14 cellular contexts compared by ENCODE assay signal in the genomic region with DNA sequence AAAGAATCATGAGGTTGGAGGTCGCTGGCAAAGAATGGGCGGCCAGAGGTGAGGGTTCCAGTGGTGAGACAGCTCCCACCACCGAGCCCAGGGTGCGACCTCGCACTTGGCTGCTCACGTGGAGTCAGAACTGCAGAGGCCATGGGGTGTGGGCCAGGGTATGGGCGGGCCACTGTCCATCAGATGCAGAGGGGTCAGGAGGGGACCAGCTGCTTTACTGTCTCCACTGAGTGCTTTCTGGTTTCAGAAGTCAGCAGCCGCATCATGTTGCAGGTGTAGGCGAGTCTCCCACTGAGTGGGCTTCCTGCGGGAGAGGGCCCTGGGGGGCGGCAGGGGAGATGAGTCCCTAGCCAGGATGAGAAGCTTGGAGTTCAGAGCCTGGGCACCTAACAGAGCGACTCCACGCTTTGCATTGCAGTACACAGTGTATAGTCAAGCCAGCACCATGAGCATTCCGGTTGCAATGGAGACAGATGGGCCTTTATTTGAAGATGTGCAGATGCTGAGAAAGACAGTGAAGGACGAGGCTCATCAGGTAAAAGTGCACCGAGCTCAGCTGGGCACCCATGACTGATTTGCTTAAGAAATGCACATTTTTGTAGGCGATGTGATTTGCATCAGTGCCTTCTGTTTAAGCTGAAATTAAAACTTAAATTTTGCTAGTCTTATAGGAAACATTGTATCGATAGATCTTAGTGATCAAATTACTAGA. TPM values are rescaled to one million over a fixed set of nuclear protein-coding genes. Genes with fewer than 3 reads are reported as not detected.
DNase-seq lines count a peak whose midpoint lies in the region; ATAC-seq and TF ChIP-seq lines count a peak whose summit lies in the region.
"Had no signal": no experiment of that assay in that cellular context is flagged by ENCODE, and none has a peak within 500 bp of the region (broad histone marks: within the 10 kb centered on the region; RNA-seq: fewer than 3 reads in every experiment).

No MANE protein-coding gene starts in this region.

- TF ChIP-seq POLR2A in spleen (IDR thresholded peaks at IDR 0.05): no peak

- peak overlapping the region; percentile 54 for H3K9ac ChIP-seq in adipocyte (ENCODE audit: low read length)

- H3K36me3 Mint-ChIP-seq in activated CD4-positive, alpha-beta memory T cell treated with anti-CD3 and anti-CD28 coated beads, Interleukin-2, amount 10 ng/mL, durations not matched to agents 7 days and 5 days (ENCODE audit: low read depth): peaks cover 56% of the 10 kb centered on the region
- peaks cover 21% of the 10 kb centered on the region for H3K36me3 Mint-ChIP-seq in activated CD4-positive, alpha-beta memory T cell treated with anti-CD3 and anti-CD28 coated beads for 36 hours
- peaks cover 16 to 31% (median 20%) of the 10 kb centered on the region in 3 donors for H3K36me3 Mint-ChIP-seq in immature natural killer cell

- H3K4me3 ChIP-seq in adipocyte (ENCODE audit: low read length) (no peak overlapping the region), spleen (no peak overlapping the region)
- H3K4me3 ChIP-seq: lung, SK-N-MC, thoracic aorta had no signal

- intact Hi-C loops in activated CD4-positive, alpha-beta memory T cell treated with anti-CD3 and anti-CD28 coated beads for 36 hours (cut with micrococcal nuclease): no loop called here
- intact Hi-C loops in spleen (cut with DNase I; ENCODE audit: low total_unique reads): no loop called here

- WGBS in spleen, 5 donors: 74 to 89% (median 84%) methylated on average over 15 to 18 of the region's 18 CpGs

- H3K27me3 Mint-ChIP-seq in activated CD4-positive, alpha-beta memory T cell treated with anti-CD3 and anti-CD28 coated beads, Interleukin-2, amount 10 ng/mL, durations not matched to agents 7 days and 5 days: no peaks in the 10 kb centered on the region
- no peaks in the 10 kb centered on the region for H3K27me3 Mint-ChIP-seq in activated CD4-positive, alpha-beta memory T cell treated with anti-CD3 and anti-CD28 coated beads for 36 hours
- H3K27me3 Mint-ChIP-seq in immature natural killer cell (ENCODE audit: low read depth in 3 of 3): peaks cover 4 to 31% (median 7%) of the 10 kb centered on the region in 3 donors
- H3K27me3 Mint-ChIP-seq: activated naive CD4-positive, alpha-beta T cell treated with anti-CD3 and anti-CD28 coated beads, Interleukin-2, amount 10 ng/mL, durations not matched to agents 7 days and 5 days had no signal

- CTCF ChIA-PET in activated CD4-positive, alpha-beta memory T cell treated with anti-CD3 and anti-CD28 coated beads, Interleukin-2, amount 10 ng/mL, durations not matched to agents 7 days and 5 days (lab: Charles Lee): interaction anchor here (0.9 kb wide), 1 partner anchor 210 kb away, joined by 3 read pairs; no protein-coding TSS in a partner anchor
- CTCF ChIA-PET in activated CD4-positive, alpha-beta memory T cell treated with anti-CD3 and anti-CD28 coated beads for 36 hours (lab: Charles Lee): no interaction called here

- H3K9me3 ChIP-seq in adipocyte (ENCODE audit: control insufficient read depth, low read length) (no peaks in the 10 kb centered on the region), spleen (no peaks in the 10 kb centered on the region)
- H3K9me3 ChIP-seq: thoracic aorta had no signal

- H3K4me3 Mint-ChIP-seq in activated CD4-positive, alpha-beta memory T cell treated with anti-CD3 and anti-CD28 coated beads, Interleukin-2, amount 10 ng/mL, durations not matched to agents 7 days and 5 days: no peak overlapping the region
- H3K4me3 Mint-ChIP-seq in activated CD4-positive, alpha-beta memory T cell treated with anti-CD3 and anti-CD28 coated beads for 36 hours: no peak overlapping the region
- H3K4me3 Mint-ChIP-seq in immature natural killer cell: no peak overlapping the region
- H3K4me3 Mint-ChIP-seq: activated naive CD4-positive, alpha-beta T cell treated with anti-CD3 and anti-CD28 coated beads, Interleukin-2, amount 10 ng/mL, durations not matched to agents 7 days and 5 days had no signal

- no peak for TF ChIP-seq CTCF in spleen (IDR thresholded peaks at IDR 0.05 in 8 of 11, conservative IDR thresholded peaks at IDR 0.05 in 3 of 11)
- TF ChIP-seq CTCF in GM20000 (IDR thresholded peaks at IDR 0.05; ENCODE audit: extremely low read depth, missing control alignments): no peak

- POLR2A ChIA-PET in activated CD4-positive, alpha-beta memory T cell treated with anti-CD3 and anti-CD28 coated beads, Interleukin-2, amount 10 ng/mL, durations not matched to agents 7 days and 5 days (lab: Charles Lee): no interaction called here
- POLR2A ChIA-PET in activated CD4-positive, alpha-beta memory T cell treated with anti-CD3 and anti-CD28 coated beads for 36 hours (lab: Charles Lee): no interaction called here

- peaks cover 34% of the 10 kb centered on the region for H3K36me3 ChIP-seq in adipocyte (ENCODE audit: control insufficient read depth, insufficient read depth, low read length, severe bottlenecking)
- H3K36me3 ChIP-seq in spleen: peaks cover 0 to 97% (median 58%) of the 10 kb centered on the region in 6 donors

- no peaks in the 10 kb centered on the region for H3K9me3 Mint-ChIP-seq in activated CD4-positive, alpha-beta memory T cell treated with anti-CD3 and anti-CD28 coated beads, Interleukin-2, amount 10 ng/mL, durations not matched to agents 7 days and 5 days
- H3K9me3 Mint-ChIP-seq in activated CD4-positive, alpha-beta memory T cell treated with anti-CD3 and anti-CD28 coated beads for 36 hours: no peaks in the 10 kb centered on the region
- H3K9me3 Mint-ChIP-seq in immature natural killer cell: no peaks in the 10 kb centered on the region
- H3K9me3 Mint-ChIP-seq: activated naive CD4-positive, alpha-beta T cell treated with anti-CD3 and anti-CD28 coated beads, Interleukin-2, amount 10 ng/mL, durations not matched to agents 7 days and 5 days had no signal

- H3K4me1 ChIP-seq in adipocyte (ENCODE audit: control insufficient read depth, insufficient read depth, low read length) (peaks cover 17% of the 10 kb centered on the region), spleen (no peaks in the 10 kb centered on the region)

- no peaks in the 10 kb centered on the region for H3K4me1 Mint-ChIP-seq in activated CD4-positive, alpha-beta memory T cell treated with anti-CD3 and anti-CD28 coated beads, Interleukin-2, amount 10 ng/mL, durations not matched to agents 7 days and 5 days
- H3K4me1 Mint-ChIP-seq in activated CD4-positive, alpha-beta memory T cell treated with anti-CD3 and anti-CD28 coated beads for 36 hours (ENCODE audit: low read depth): no peaks in the 10 kb centered on the region
- peaks cover 7 to 13% of the 10 kb centered on the region in 2 donors for H3K4me1 Mint-ChIP-seq in immature natural killer cell
- H3K4me1 Mint-ChIP-seq: activated naive CD4-positive, alpha-beta T cell treated with anti-CD3 and anti-CD28 coated beads, Interleukin-2, amount 10 ng/mL, durations not matched to agents 7 days and 5 days had no signal

- H3K27me3 ChIP-seq in adipocyte (replicated peaks; ENCODE audit: control insufficient read depth, insufficient read depth, low read length): no peaks in the 10 kb centered on the region
- no peaks in the 10 kb centered on the region for H3K27me3 ChIP-seq in spleen (replicated peaks in 1 of 7)

- H3K27ac Mint-ChIP-seq in activated CD4-positive, alpha-beta memory T cell treated with anti-CD3 and anti-CD28 coated beads, Interleukin-2, amount 10 ng/mL, durations not matched to agents 7 days and 5 days: peak overlapping the region; percentile 31
- H3K27ac Mint-ChIP-seq in activated CD4-positive, alpha-beta memory T cell treated with anti-CD3 and anti-CD28 coated beads for 36 hours: no peak overlapping the region
- H3K27ac Mint-ChIP-seq in immature natural killer cell: peak overlapping the region; percentile 71 to 81 (median 78)
- H3K27ac Mint-ChIP-seq: activated naive CD4-positive, alpha-beta T cell treated with anti-CD3 and anti-CD28 coated beads, Interleukin-2, amount 10 ng/mL, durations not matched to agents 7 days and 5 days had no signal

- no peak overlapping the region for H3K27ac ChIP-seq in spleen
- H3K27ac ChIP-seq: SK-N-MC, thoracic aorta had no signal

- no peak for ATAC-seq in GM21447 (IDR thresholded peaks at IDR 0.05; ENCODE audit: unreplicated experiment)
- ATAC-seq in HG03139 (IDR thresholded peaks at IDR 0.05; ENCODE audit: unreplicated experiment): no peak

- DNase-seq in activated CD4-positive, alpha-beta memory T cell treated with anti-CD3 and anti-CD28 coated beads, Interleukin-2, amount 10 ng/mL, durations not matched to agents 7 days and 5 days: no peak
- no peak for DNase-seq in activated CD4-positive, alpha-beta memory T cell treated with anti-CD3 and anti-CD28 coated beads for 36 hours
- DNase-seq in adipocyte (ENCODE audit: low read depth) (no peak), immature natural killer cell (no peak), spleen (peak; percentile 45), GM20000 (ENCODE audit: low spot score) (no peak)
- DNase-seq: activated naive CD4-positive, alpha-beta T cell treated with anti-CD3 and anti-CD28 coated beads, Interleukin-2, amount 10 ng/mL, durations not matched to agents 7 days and 5 days; dermis blood vessel endothelial cell; DND-41 had no signal

RNA-seq across cellular contexts. Expression of a gene that starts 46.8 kb away (rescaled TPM):
- total RNA-seq in activated CD4-positive, alpha-beta memory T cell treated with anti-CD3 and anti-CD28 coated beads, Interleukin-2, amount 10 ng/mL, durations not matched to agents 7 days and 5 days: 100 to 1,000 TPM; 223 to 241 TPM
- 100 to 1,000 TPM; 242 to 245 TPM for total RNA-seq in activated CD4-positive, alpha-beta memory T cell treated with anti-CD3 and anti-CD28 coated beads for 36 hours
- polyA plus RNA-seq in immature natural killer cell (10 to 100 TPM; 15.7 to 78.5 (median 25.5) TPM), spleen (10 to 100 TPM; 65.9 to 85.8 (median 70.5) TPM)
- 100 to 1,000 TPM; 270 to 446 (median 403) TPM for total RNA-seq in spleen
